In genomic region chr1:25544243-25544764, GRCh38 we compare ENCODE assay signal across 8 cellular contexts. TPM values are rescaled to one million over a fixed set of nuclear protein-coding genes. Genes with fewer than 3 reads are reported as not detected.
A peak's percentile ranks its signal among the peaks of the same experiment; 100 is the strongest.
DNase-seq lines count a peak whose midpoint lies in the region; ATAC-seq and TF ChIP-seq lines count a peak whose summit lies in the region.

No MANE protein-coding gene starts in this region.

- H4K20me1 ChIP-seq in GM23248 (ENCODE audit: insufficient read depth) (no peaks in the 10 kb centered on the region), SK-N-SH (ENCODE audit: insufficient read depth) (peaks cover 14% of the 10 kb centered on the region; the same call in 1 of the 2 replicates)

- H3K9me3 ChIP-seq in GM23248 (ENCODE audit: low read depth) (no peaks in the 10 kb centered on the region), SK-N-SH (no peaks in the 10 kb centered on the region), sigmoid colon (no peaks in the 10 kb centered on the region)

- peak overlapping the region; percentile 82 for H3K4me2 ChIP-seq in GM23248 (ENCODE audit: unreplicated experiment)
- peak overlapping the region; percentile 98 for H3K4me2 ChIP-seq in SK-N-SH

- no peak overlapping the region for H3K27ac ChIP-seq in GM23248
- H3K27ac ChIP-seq in SK-N-SH (ENCODE audit: low read depth in 2 of 2, low read length in 1 of 2): no peak overlapping the region
- peak overlapping the region; percentile 84 to 92 (median 88) for H3K27ac ChIP-seq in sigmoid colon

- POLR2A ChIA-PET in SK-N-SH (lab: Yijun Ruan, JAX): no interaction called here

- H3K9ac ChIP-seq in GM23248 (peak overlapping the region; percentile 80), SK-N-SH (peak overlapping the region; percentile 71)

- no peak for TF ChIP-seq CTCF in SK-N-SH (IDR thresholded peaks at IDR 0.05)
- no peak for TF ChIP-seq CTCF in fibroblast of mammary gland (conservative IDR thresholded peaks at IDR 0.05; ENCODE audit: control insufficient read depth, insufficient read depth, low read depth, low read length)
- TF ChIP-seq CTCF in sigmoid colon (IDR thresholded peaks at IDR 0.05): no peak

- no peak for TF ChIP-seq POLR2A in sigmoid colon (IDR thresholded peaks at IDR 0.05)

- H3K27me3 ChIP-seq in GM23248 (replicated peaks; ENCODE audit: insufficient read depth) (no peaks in the 10 kb centered on the region), SK-N-SH (ENCODE audit: insufficient read depth) (no peaks in the 10 kb centered on the region), sigmoid colon (no peaks in the 10 kb centered on the region)

- TF ChIP-seq RAD21 in SK-N-SH (IDR thresholded peaks at IDR 0.05; ENCODE audit: low read length): no peak

- H3F3A ChIP-seq in GM23248 (ENCODE audit: insufficient read depth): no peaks in the 10 kb centered on the region
- H3F3A ChIP-seq in SK-N-SH (replicated peaks; ENCODE audit: insufficient read depth): no peaks in the 10 kb centered on the region

- no peaks in the 10 kb centered on the region for H3K9me2 ChIP-seq in GM23248 (ENCODE audit: insufficient read depth)
- no peaks in the 10 kb centered on the region for H3K9me2 ChIP-seq in SK-N-SH

- H3K79me2 ChIP-seq in GM23248 (ENCODE audit: insufficient read depth) (peaks cover 39% of the 10 kb centered on the region), SK-N-SH (ENCODE audit: insufficient read depth) (peaks cover 43% of the 10 kb centered on the region; the same call in 1 of the 2 replicates)

- no peak for TF ChIP-seq EP300 in SK-N-SH (IDR thresholded peaks at IDR 0.05; ENCODE audit: borderline replicate concordance in 1 of 2, low read depth in 1 of 2, low read length in 1 of 2)
- no peak for TF ChIP-seq EP300 in sigmoid colon (IDR thresholded peaks at IDR 0.05)

- intact Hi-C loops in sigmoid colon (cut with DNase I): loop anchor here (2.0 kb wide), 1 partner anchor 22 kb away; no protein-coding TSS in a partner anchor

- H3K4me1 ChIP-seq in GM23248 (ENCODE audit: insufficient read depth): peaks cover 12% of the 10 kb centered on the region
- H3K4me1 ChIP-seq in SK-N-SH (ENCODE audit: control insufficient read depth in 1 of 2, insufficient read depth in 2 of 2, low read depth in 1 of 2, low read length in 1 of 2): peaks cover 6 to 23% of the 10 kb centered on the region in 2 experiments; a peak in 2 of 4 replicates
- H3K4me1 ChIP-seq in sigmoid colon: peaks cover 0 to 31% (median 24%) of the 10 kb centered on the region in 4 donors

- H3K4me3 ChIP-seq in GM23248: peak overlapping the region; percentile 73
- peak overlapping the region; percentile 76 for H3K4me3 ChIP-seq in SK-N-SH (ENCODE audit: low read depth in 2 of 2, low read length in 1 of 2)
- H3K4me3 ChIP-seq in fibroblast of mammary gland (ENCODE audit: control insufficient read depth, low read depth, low read length): peak overlapping the region; percentile 62
- peak overlapping the region; percentile 77 to 95 (median 82) for H3K4me3 ChIP-seq in sigmoid colon

- no peak for ATAC-seq in GM21447 (IDR thresholded peaks at IDR 0.05; ENCODE audit: unreplicated experiment)

- DNase-seq in GM23248 (no peak), SK-N-SH (no peak), fibroblast of mammary gland (ENCODE audit: low read depth) (no peak), sigmoid colon (peak; percentile 65), SHP77 treated with DMSO at 0.1 percent for 48 hours (lab: John Stamatoyannopoulos, UW) (no peak), HT-29 (ENCODE audit: low spot score) (no peak), AG20443 (ENCODE audit: low spot score) (no peak)

- H3K36me3 ChIP-seq in GM23248 (ENCODE audit: low read depth): no peaks in the 10 kb centered on the region
- H3K36me3 ChIP-seq in SK-N-SH (replicated peaks in 1 of 2; ENCODE audit: control insufficient read depth in 1 of 2, insufficient read depth in 2 of 2, low read length in 1 of 2): no peaks in the 10 kb centered on the region
- no peaks in the 10 kb centered on the region for H3K36me3 ChIP-seq in sigmoid colon

- 8 to 9% methylated on average over 23 to 25 of the region's 25 CpGs for WGBS in GM23248 (ENCODE audit: low coverage in 1 of 2, low lambda C conversion rate in 2 of 2, missing lambda C conversion rate in 2 of 2), 2 experiments
- 63% methylated on average over 12 of the region's 25 CpGs for WGBS in SK-N-SH (ENCODE audit: low lambda C conversion rate)
- WGBS in sigmoid colon, 2 donors: 2 to 8% methylated on average over 25 of the region's 25 CpGs

- H2AFZ ChIP-seq in GM23248 (peak overlapping the region; percentile 64), SK-N-SH (ENCODE audit: low read depth) (peak overlapping the region; percentile 22; the same call in 1 of the 2 replicates)

- in situ Hi-C loops in GM23248 (cut with MboI): no loop called here

- CTCF ChIA-PET in SK-N-SH (lab: Yijun Ruan, JAX): interaction anchor here (1.4 kb wide), 2 partner anchors 13 to 265 kb away, joined by 3 read pairs; no protein-coding TSS in a partner anchor

TF ChIP-seq in SK-N-SH, 30 proteins besides CTCF, POLR2A, EP300 and RAD21:
- TF ChIP-seq NFIC (IDR thresholded peaks at IDR 0.05; ENCODE audit: borderline replicate concordance) (no peak), USF2 (IDR thresholded peaks at IDR 0.05; ENCODE audit: borderline replicate concordance, low read depth, low read length) (no peak), RFX5 (IDR thresholded peaks at IDR 0.05; ENCODE audit: low read length) (no peak), YY1 (IDR thresholded peaks at IDR 0.05; ENCODE audit: low read depth) (no peak), TEAD4 (IDR thresholded peaks at IDR 0.05; ENCODE audit: borderline replicate concordance, insufficient read depth) (no peak), CHD2 (IDR thresholded peaks at IDR 0.05; ENCODE audit: low read length, partially characterized antibody) (no peak), FOSL2 (IDR thresholded peaks at IDR 0.05; ENCODE audit: borderline replicate concordance, low read depth) (no peak), POLR2AphosphoS5 (IDR thresholded peaks at IDR 0.05; ENCODE audit: low read depth, low read length) (no peak), MEF2A (IDR thresholded peaks at IDR 0.05; ENCODE audit: borderline replicate concordance, low read depth) (no peak), REST (IDR thresholded peaks at IDR 0.05; ENCODE audit: low read depth, low read length) (no peak), NRF1 (IDR thresholded peaks at IDR 0.05; ENCODE audit: low read depth, low read length) (no peak), MXI1 (IDR thresholded peaks at IDR 0.05; ENCODE audit: low read depth, low read length) (no peak), JUND (IDR thresholded peaks at IDR 0.05) (no peak), GATA2 (CRISPR knock-in tag; IDR thresholded peaks at IDR 0.05) (no peak)
- TF ChIP-seq, protein P1, sequence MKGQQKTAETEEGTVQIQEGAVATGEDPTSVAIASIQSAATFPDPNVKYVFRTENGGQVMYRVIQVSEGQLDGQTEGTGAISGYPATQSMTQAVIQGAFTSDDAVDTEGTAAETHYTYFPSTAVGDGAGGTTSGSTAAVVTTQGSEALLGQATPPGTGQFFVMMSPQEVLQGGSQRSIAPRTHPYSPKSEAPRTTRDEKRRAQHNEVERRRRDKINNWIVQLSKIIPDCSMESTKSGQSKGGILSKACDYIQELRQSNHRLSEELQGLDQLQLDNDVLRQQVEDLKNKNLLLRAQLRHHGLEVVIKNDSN (IDR thresholded peaks at IDR 0.05; ENCODE audit: borderline replicate concordance, low read depth): no peak

RNA-seq across cellular contexts. Expression of gene LDLRAP1, which starts 0.9 kb away (rescaled TPM):
- 22.5 and 23.6 TPM in 2 replicates for total RNA-seq in GM23248 (2014; rRNA removed; shearing (Covaris generic))
- polyA plus RNA-seq in GM23248 (2016; fragmentation: Nextera tagmentation; extraction: Ambion mirVana): 26.9 and 29.5 TPM in 2 replicates
- polyA plus RNA-seq in SK-N-SH (2012; rRNA removed): 15.8 and 19.1 TPM in 2 replicates
- polyA plus RNA-seq in SK-N-SH (2012; cell fraction: cytosol; rRNA removed): 10.1 and 13.7 TPM in 2 replicates
- polyA plus RNA-seq in SK-N-SH (2012; cell fraction: nucleus; rRNA removed): 29.4 and 29.5 TPM in 2 replicates
- 10 to 100 TPM in 2 of 4 donors, 1 to 10 TPM in 2; 9.1 to 17.4 (median 10.3) TPM for total RNA-seq in sigmoid colon
- polyA plus RNA-seq in sigmoid colon: 10 to 100 TPM; 25.9 to 35.8 (median 30.0) TPM
- total RNA-seq in HT-29 (2014; rRNA removed; shearing (Covaris generic)): 12.4 and 17.2 TPM in 2 replicates

Comparison
In these comparisons a context has a peak if more than half of its experiments do, and no peak if none do; other contexts are left out.
1. H3K27ac ChIP-seq: peak in sigmoid colon (4 of 4); none in GM23248 (single experiment) and SK-N-SH (0 of 2).
2. Peak in every context shown above with its lines, with median percentiles within 50 percentile points of each other: H3K4me3 ChIP-seq.